Comparison of ENCODE assay signal across 32 cellular contexts in genomic region chr4:175330652-175331051, GRCh38.
DNase-seq lines count a peak whose midpoint lies in the region; ATAC-seq and TF ChIP-seq lines count a peak whose summit lies in the region.
"Had no signal": no experiment of that assay in that cellular context is flagged by ENCODE, and none has a peak within 500 bp of the region (broad histone marks: within the 10 kb centered on the region; RNA-seq: fewer than 3 reads in every experiment).

No MANE protein-coding gene starts in this region.

- H3K79me2 ChIP-seq in ACC112 (ENCODE audit: control insufficient read depth, insufficient read depth, low read length, unreplicated experiment), result no peaks in the 10 kb centered on the region
- H3K79me2 ChIP-seq: hepatocyte had no signal

- no TSS peak for BruUV-seq in Caco-2 (replicated peaks; lab: Mats Ljungman, UMichigan)

- H3K4me3 ChIP-seq in ACC112 (ENCODE audit: low read depth, low read length), result no peak overlapping the region
- H3K4me3 ChIP-seq in CD8-positive, alpha-beta T cell (ENCODE audit: low read depth, low read length), result no peak overlapping the region
- no peak overlapping the region for H3K4me3 ChIP-seq in Caco-2 (ENCODE audit: low read depth, low read length)
- H3K4me3 ChIP-seq: HAP-1, hepatocyte, left lung, thoracic aorta, vagina had no signal

- DNase-seq in HPDE6-E6E7 (ENCODE audit: extremely low spot score) (peak; percentile 3), SK-MEL-5 (ENCODE audit: low read depth, low spot score) (peak; percentile 13), fibroblast of peridontal ligament (ENCODE audit: extremely low read depth) (peak; percentile 60), Caco-2 (no peak), germinal center (ENCODE audit: low spot score) (no peak)
- no peak for DNase-seq in CD8-positive, alpha-beta T cell
- no peak for DNase-seq in activated naive CD4-positive, alpha-beta T cell treated with anti-CD3 and anti-CD28 coated beads, Interleukin-2, amount 10 ng/mL, durations not matched to agents 7 days and 5 days
- DNase-seq: ACHN; activated CD4-positive, alpha-beta T cell treated with anti-CD3 and anti-CD28 coated beads, Interleukin-2, amount 10 ng/mL, durations not matched to agents 7 days and 5 days; activated naive CD4-positive, alpha-beta T cell treated with anti-CD3 and anti-CD28 coated beads for 36 hours; activated T-cell treated with anti-CD3 and anti-CD28 coated beads, Interleukin-2, amount 50 U/mL, for 48 hours; C1 segment of cervical spinal cord; central memory CD4-positive, alpha-beta T cell; dermis blood vessel endothelial cell; foreskin keratinocyte; immature natural killer cell; left lung; natural killer cell; NCI-H1417; NCI-H2107; NCI-H510A; stimulated activated CD4-positive, alpha-beta T cell treated with anti-CD3 and anti-CD28 coated beads, Interleukin-12 subunit alpha, Interleukin-12 subunit beta, amount 100 ng/mL, for 4 hours; stimulated activated CD4-positive, alpha-beta T cell treated with anti-CD3 and anti-CD28 coated beads, Interleukin-4, amount 100 ng/mL, for 24 hours; stimulated activated naive CD4-positive, alpha-beta T cell; WERI-Rb-1 had no signal

- no peaks in the 10 kb centered on the region for H3K9me3 ChIP-seq in CD8-positive, alpha-beta T cell (ENCODE audit: low read length)
- no peaks in the 10 kb centered on the region for H3K9me3 ChIP-seq in Caco-2
- H3K9me3 ChIP-seq: HAP-1, left lung, thoracic aorta, vagina had no signal

- peak overlapping the region; percentile 2; the same call in 1 of the 2 replicates for H3K27ac ChIP-seq in ACC112 (ENCODE audit: low read depth, low read length)
- H3K27ac ChIP-seq in CD8-positive, alpha-beta T cell (ENCODE audit: low read depth, low read length), result no peak overlapping the region
- H3K27ac ChIP-seq: foreskin keratinocyte, hepatocyte, left lung, RWPE1, thoracic aorta, vagina, WERI-Rb-1 had no signal

- TF ChIP-seq CTCF in CD8-positive, alpha-beta T cell (IDR thresholded peaks at IDR 0.05), result no peak
- no peak for TF ChIP-seq CTCF in Caco-2 (IDR thresholded peaks at IDR 0.05; ENCODE audit: insufficient read depth in 1 of 2, low read depth in 1 of 2, low read length in 1 of 2, severe bottlenecking in 1 of 2, unreplicated experiment in 1 of 2)

- no peaks in the 10 kb centered on the region for H3K36me3 Mint-ChIP-seq in CD8-positive, alpha-beta T cell
- no peaks in the 10 kb centered on the region for H3K36me3 Mint-ChIP-seq in Caco-2 (ENCODE audit: insufficient read depth, unreplicated experiment)
- H3K36me3 Mint-ChIP-seq in activated naive CD4-positive, alpha-beta T cell treated with anti-CD3 and anti-CD28 coated beads, Interleukin-2, amount 10 ng/mL, durations not matched to agents 7 days and 5 days, result no peaks in the 10 kb centered on the region
- H3K36me3 Mint-ChIP-seq: natural killer cell had no signal

- H3K9me3 Mint-ChIP-seq in CD8-positive, alpha-beta T cell, result no peaks in the 10 kb centered on the region
- H3K9me3 Mint-ChIP-seq in Caco-2 (ENCODE audit: unreplicated experiment), result no peaks in the 10 kb centered on the region
- peaks cover 4% of the 10 kb centered on the region for H3K9me3 Mint-ChIP-seq in activated naive CD4-positive, alpha-beta T cell treated with anti-CD3 and anti-CD28 coated beads, Interleukin-2, amount 10 ng/mL, durations not matched to agents 7 days and 5 days
- H3K9me3 Mint-ChIP-seq: activated CD4-positive, alpha-beta T cell treated with anti-CD3 and anti-CD28 coated beads, Interleukin-2, amount 10 ng/mL, durations not matched to agents 7 days and 5 days had no signal

- POLR2A ChIA-PET in CD8-positive, alpha-beta T cell (lab: Charles Lee), result no interaction called here
- POLR2A ChIA-PET in Caco-2 (lab: Charles Lee), result no interaction called here

- H3K4me1 Mint-ChIP-seq in CD8-positive, alpha-beta T cell (ENCODE audit: low read depth), result no peaks in the 10 kb centered on the region
- H3K4me1 Mint-ChIP-seq in Caco-2 (ENCODE audit: low read depth, unreplicated experiment), result no peaks in the 10 kb centered on the region
- no peaks in the 10 kb centered on the region for H3K4me1 Mint-ChIP-seq in activated naive CD4-positive, alpha-beta T cell treated with anti-CD3 and anti-CD28 coated beads, Interleukin-2, amount 10 ng/mL, durations not matched to agents 7 days and 5 days
- H3K4me1 Mint-ChIP-seq: activated CD4-positive, alpha-beta T cell treated with anti-CD3 and anti-CD28 coated beads, Interleukin-2, amount 10 ng/mL, durations not matched to agents 7 days and 5 days; immature natural killer cell; natural killer cell had no signal

- in situ Hi-C loops in SK-MEL-5 (cut with HindIII; ENCODE audit: low pct_unique_long_range_greater_than_20kb, low sequenced_read_pairs), result no loop called here

- no peak overlapping the region for H3K4me3 Mint-ChIP-seq in CD8-positive, alpha-beta T cell
- H3K4me3 Mint-ChIP-seq in Caco-2 (ENCODE audit: unreplicated experiment), result no peak overlapping the region
- no peak overlapping the region for H3K4me3 Mint-ChIP-seq in activated naive CD4-positive, alpha-beta T cell treated with anti-CD3 and anti-CD28 coated beads, Interleukin-2, amount 10 ng/mL, durations not matched to agents 7 days and 5 days
- H3K4me3 Mint-ChIP-seq: activated CD4-positive, alpha-beta T cell treated with anti-CD3 and anti-CD28 coated beads, Interleukin-2, amount 10 ng/mL, durations not matched to agents 7 days and 5 days; activated naive CD4-positive, alpha-beta T cell treated with anti-CD3 and anti-CD28 coated beads for 36 hours; immature natural killer cell; natural killer cell had no signal

- no peak for ATAC-seq in CD8-positive, alpha-beta T cell
- ATAC-seq: foreskin keratinocyte, left lung, natural killer cell, SK-N-SH treated with all-trans-retinoic acid at 6 μM for 48 hours had no signal

- peaks cover 7% of the 10 kb centered on the region for H3K4me1 ChIP-seq in ACC112 (ENCODE audit: control insufficient read depth, insufficient read depth, low read length, unreplicated experiment)
- H3K4me1 ChIP-seq in CD8-positive, alpha-beta T cell (ENCODE audit: insufficient read depth, low read length), result no peaks in the 10 kb centered on the region
- no peaks in the 10 kb centered on the region for H3K4me1 ChIP-seq in Caco-2
- H3K4me1 ChIP-seq: foreskin keratinocyte, HAP-1, left lung, vagina had no signal

- no peaks in the 10 kb centered on the region for H3K27me3 Mint-ChIP-seq in CD8-positive, alpha-beta T cell (ENCODE audit: low read depth)
- peaks cover 4% of the 10 kb centered on the region for H3K27me3 Mint-ChIP-seq in Caco-2 (ENCODE audit: insufficient read depth, unreplicated experiment)
- no peaks in the 10 kb centered on the region for H3K27me3 Mint-ChIP-seq in activated naive CD4-positive, alpha-beta T cell treated with anti-CD3 and anti-CD28 coated beads, Interleukin-2, amount 10 ng/mL, durations not matched to agents 7 days and 5 days
- H3K27me3 Mint-ChIP-seq: activated CD4-positive, alpha-beta T cell treated with anti-CD3 and anti-CD28 coated beads, Interleukin-2, amount 10 ng/mL, durations not matched to agents 7 days and 5 days had no signal

- H3K36me3 ChIP-seq in ACC112 (ENCODE audit: insufficient read depth, low read length) (no peaks in the 10 kb centered on the region), Caco-2 (ENCODE audit: control insufficient read depth, insufficient read depth, low read length) (no peaks in the 10 kb centered on the region)
- H3K36me3 ChIP-seq in CD8-positive, alpha-beta T cell (ENCODE audit: insufficient read depth, low read length), result no peaks in the 10 kb centered on the region
- H3K36me3 ChIP-seq: HAP-1, left lung, thoracic aorta, vagina, WERI-Rb-1 had no signal

- H3K27me3 ChIP-seq in ACC112 (ENCODE audit: insufficient read depth, low read length) (no peaks in the 10 kb centered on the region), Caco-2 (replicated peaks; ENCODE audit: control insufficient read depth, insufficient read depth, low read length) (no peaks in the 10 kb centered on the region)
- no peaks in the 10 kb centered on the region for H3K27me3 ChIP-seq in CD8-positive, alpha-beta T cell (ENCODE audit: insufficient read depth, low read length)
- H3K27me3 ChIP-seq: foreskin keratinocyte, hepatocyte, left lung, vagina had no signal

- CTCF ChIA-PET in CD8-positive, alpha-beta T cell (lab: Charles Lee), result no interaction called here
- CTCF ChIA-PET in Caco-2 (lab: Charles Lee), result no interaction called here
- CTCF ChIA-PET in activated naive CD4-positive, alpha-beta T cell treated with anti-CD3 and anti-CD28 coated beads, Interleukin-2, amount 10 ng/mL, durations not matched to agents 7 days and 5 days (lab: Charles Lee), result no interaction called here

- no peak overlapping the region for H2AFZ ChIP-seq in ACC112 (ENCODE audit: low read length, unreplicated experiment)
- H2AFZ ChIP-seq: hepatocyte had no signal

- intact Hi-C loops in CD8-positive, alpha-beta T cell (cut with DNase I, micrococcal nuclease), result no loop called here
- intact Hi-C loops in Caco-2 (cut with micrococcal nuclease; ENCODE audit: unreplicated experiment), result no loop called here

- H3K27ac Mint-ChIP-seq in CD8-positive, alpha-beta T cell, result no peak overlapping the region
- no peak overlapping the region for H3K27ac Mint-ChIP-seq in Caco-2 (ENCODE audit: unreplicated experiment)
- H3K27ac Mint-ChIP-seq in activated naive CD4-positive, alpha-beta T cell treated with anti-CD3 and anti-CD28 coated beads, Interleukin-2, amount 10 ng/mL, durations not matched to agents 7 days and 5 days, result no peak overlapping the region
- H3K27ac Mint-ChIP-seq: activated CD4-positive, alpha-beta T cell treated with anti-CD3 and anti-CD28 coated beads, Interleukin-2, amount 10 ng/mL, durations not matched to agents 7 days and 5 days; activated naive CD4-positive, alpha-beta T cell treated with anti-CD3 and anti-CD28 coated beads for 36 hours; immature natural killer cell; natural killer cell had no signal

Comparison
In these comparisons a context has a peak if more than half of its experiments do, and no peak if none do; other contexts are left out.
1. DNase-seq: peak in HPDE6-E6E7 (single experiment), SK-MEL-5 (single experiment) and fibroblast of peridontal ligament (single experiment); none in CD8-positive, alpha-beta T cell (0 of 7), Caco-2 (0 of 2), activated naive CD4-positive, alpha-beta T cell treated with anti-CD3 and anti-CD28 coated beads, Interleukin-2, amount 10 ng/mL, durations not matched to agents 7 days and 5 days (single experiment) and germinal center (single experiment).